In the genomic region with DNA sequence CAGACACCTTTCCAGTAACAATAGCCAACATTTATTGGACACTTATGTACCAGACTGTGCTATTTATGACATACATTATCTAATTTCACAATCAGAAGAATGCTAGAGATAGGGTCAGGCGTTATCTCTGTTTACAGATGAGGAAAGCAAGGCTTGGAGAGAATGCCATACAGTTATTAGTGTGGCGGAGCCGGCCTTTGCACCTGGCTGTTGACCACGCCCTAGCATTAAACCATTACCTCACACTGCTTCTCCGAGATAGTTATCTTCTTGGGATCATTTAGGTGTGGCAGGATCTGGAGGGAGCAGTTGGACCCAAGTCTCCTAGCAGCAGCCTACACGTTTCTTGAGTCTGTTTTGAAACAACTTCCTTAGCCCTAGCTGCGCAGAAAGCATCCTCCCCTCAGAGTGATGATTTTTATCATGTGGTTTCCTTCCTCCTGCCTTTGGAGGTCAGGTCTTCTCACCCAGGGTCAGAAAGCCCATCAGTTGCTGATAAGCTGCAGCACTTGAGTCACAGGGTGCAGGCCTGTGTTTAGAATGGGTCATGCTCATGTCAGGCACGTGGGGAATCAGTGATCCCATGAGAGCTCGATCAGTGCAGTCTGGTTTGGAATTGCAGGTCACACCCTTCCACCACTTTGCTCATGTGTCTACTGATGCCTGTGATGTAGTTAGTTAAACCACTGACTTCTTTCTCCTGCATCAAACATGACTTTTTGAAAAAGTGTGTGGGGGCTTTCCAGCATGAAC, we compare ENCODE assay signal across 8 cellular contexts.
DNase-seq lines count a peak whose midpoint lies in the region; ATAC-seq, FAIRE-seq and TF ChIP-seq lines count a peak whose summit lies in the region.

No MANE protein-coding gene starts in this region.

- peaks cover 22% of the 10 kb centered on the region for H3K27me3 Mint-ChIP-seq in endothelial cell (ENCODE audit: unreplicated experiment)

- H3K27ac Mint-ChIP-seq in endothelial cell (ENCODE audit: unreplicated experiment): no peak overlapping the region

- no peak overlapping the region for H3K4me3 ChIP-seq in breast epithelium
- no peak overlapping the region for H3K4me3 ChIP-seq in muscle layer of duodenum (ENCODE audit: low read depth in 1 of 2, low read length in 2 of 2)
- no peak overlapping the region for H3K4me3 ChIP-seq in Karpas-422 (ENCODE audit: low read length)

- H2AFZ ChIP-seq in Karpas-422 (ENCODE audit: low read length): no peak overlapping the region

- H3K9me3 Mint-ChIP-seq in endothelial cell (ENCODE audit: unreplicated experiment): no peaks in the 10 kb centered on the region

- no peak overlapping the region for H3K4me3 Mint-ChIP-seq in endothelial cell (ENCODE audit: unreplicated experiment)

- H3K9me3 ChIP-seq in breast epithelium (no peaks in the 10 kb centered on the region), muscle layer of duodenum (ENCODE audit: control insufficient read depth in 1 of 2, low read length in 2 of 2) (no peaks in the 10 kb centered on the region), Karpas-422 (ENCODE audit: low read length) (no peaks in the 10 kb centered on the region)

- H3K36me3 ChIP-seq in breast epithelium (no peaks in the 10 kb centered on the region), muscle layer of duodenum (ENCODE audit: control insufficient read depth in 1 of 2, insufficient read depth in 2 of 2, low read length in 2 of 2) (no peaks in the 10 kb centered on the region), Karpas-422 (ENCODE audit: insufficient read depth, low read length) (no peaks in the 10 kb centered on the region)

- DNase-seq in T-helper 1 cell: peak; percentile 32 to 87 (median 67)
- no peak for DNase-seq in breast epithelium (ENCODE audit: low spot score in 2 of 2)
- DNase-seq in Karpas-422: no peak
- no peak for DNase-seq in frontal cortex (ENCODE audit: low spot score in 2 of 2)
- no peak for DNase-seq in endothelial cell (ENCODE audit: low spot score)

- peaks cover 15 to 38% of the 10 kb centered on the region in 2 donors for H3K4me1 ChIP-seq in breast epithelium
- peaks cover 73 to 80% of the 10 kb centered on the region in 2 donors for H3K4me1 ChIP-seq in muscle layer of duodenum (ENCODE audit: control insufficient read depth in 1 of 2, insufficient read depth in 2 of 2, low read length in 2 of 2)
- peaks cover 19% of the 10 kb centered on the region for H3K4me1 ChIP-seq in Karpas-422 (ENCODE audit: low read length)

- H3K27ac ChIP-seq in breast epithelium (peak overlapping the region; percentile 78 to 88), muscle layer of duodenum (ENCODE audit: low read length) (peak overlapping the region; percentile 96), Karpas-422 (ENCODE audit: low read length) (no peak overlapping the region)

- H3K79me2 ChIP-seq in Karpas-422 (ENCODE audit: low read length): no peaks in the 10 kb centered on the region

- H3K9me2 ChIP-seq in Karpas-422 (replicated peaks; ENCODE audit: insufficient read depth, low read length): no peaks in the 10 kb centered on the region

- no peak overlapping the region for H3K9ac ChIP-seq in Karpas-422 (ENCODE audit: low read length)

- no peak for TF ChIP-seq CTCF in breast epithelium (IDR thresholded peaks at IDR 0.05)
- TF ChIP-seq CTCF in endothelial cell (IDR thresholded peaks at IDR 0.05; ENCODE audit: unreplicated experiment): no peak

- no peak overlapping the region for H3K4me2 ChIP-seq in Karpas-422 (ENCODE audit: low read depth, low read length, poor library complexity, severe bottlenecking)

- FAIRE-seq in frontal cortex (lab: Jason Lieb, UNC): no peak

- H4K20me1 ChIP-seq in Karpas-422 (ENCODE audit: insufficient read depth, low read depth, low read length): no peaks in the 10 kb centered on the region

- no peaks in the 10 kb centered on the region for H3K27me3 ChIP-seq in breast epithelium
- no peaks in the 10 kb centered on the region for H3K27me3 ChIP-seq in muscle layer of duodenum (ENCODE audit: low read depth, low read length)
- H3K27me3 ChIP-seq in Karpas-422 (ENCODE audit: low read length): no peaks in the 10 kb centered on the region

- intact Hi-C loops in breast epithelium (cut with DNase I; ENCODE audit: low total_unique reads): no loop called here

- H3K4me1 Mint-ChIP-seq in endothelial cell (ENCODE audit: unreplicated experiment): peaks cover 93% of the 10 kb centered on the region

- TF ChIP-seq POLR2A in breast epithelium (IDR thresholded peaks at IDR 0.05): no peak

- peaks cover 34% of the 10 kb centered on the region for H3K36me3 Mint-ChIP-seq in endothelial cell (ENCODE audit: low read depth, unreplicated experiment)

- peak; percentile 40 for ATAC-seq in GM19043 (IDR thresholded peaks at IDR 0.05; ENCODE audit: low read depth, unreplicated experiment)
- ATAC-seq in HG03354 (IDR thresholded peaks at IDR 0.05; ENCODE audit: poor library complexity, severe bottlenecking, unreplicated experiment): peak; percentile 30

Comparison
In these comparisons a context has a peak if more than half of its experiments do, and no peak if none do; other contexts are left out.
1. DNase-seq: peak in T-helper 1 cell (5 of 5); none in breast epithelium (0 of 2), Karpas-422 (single experiment), frontal cortex (0 of 2) and endothelial cell (single experiment).